ENCODE assay signal across 8 cellular contexts in the genomic region with DNA sequence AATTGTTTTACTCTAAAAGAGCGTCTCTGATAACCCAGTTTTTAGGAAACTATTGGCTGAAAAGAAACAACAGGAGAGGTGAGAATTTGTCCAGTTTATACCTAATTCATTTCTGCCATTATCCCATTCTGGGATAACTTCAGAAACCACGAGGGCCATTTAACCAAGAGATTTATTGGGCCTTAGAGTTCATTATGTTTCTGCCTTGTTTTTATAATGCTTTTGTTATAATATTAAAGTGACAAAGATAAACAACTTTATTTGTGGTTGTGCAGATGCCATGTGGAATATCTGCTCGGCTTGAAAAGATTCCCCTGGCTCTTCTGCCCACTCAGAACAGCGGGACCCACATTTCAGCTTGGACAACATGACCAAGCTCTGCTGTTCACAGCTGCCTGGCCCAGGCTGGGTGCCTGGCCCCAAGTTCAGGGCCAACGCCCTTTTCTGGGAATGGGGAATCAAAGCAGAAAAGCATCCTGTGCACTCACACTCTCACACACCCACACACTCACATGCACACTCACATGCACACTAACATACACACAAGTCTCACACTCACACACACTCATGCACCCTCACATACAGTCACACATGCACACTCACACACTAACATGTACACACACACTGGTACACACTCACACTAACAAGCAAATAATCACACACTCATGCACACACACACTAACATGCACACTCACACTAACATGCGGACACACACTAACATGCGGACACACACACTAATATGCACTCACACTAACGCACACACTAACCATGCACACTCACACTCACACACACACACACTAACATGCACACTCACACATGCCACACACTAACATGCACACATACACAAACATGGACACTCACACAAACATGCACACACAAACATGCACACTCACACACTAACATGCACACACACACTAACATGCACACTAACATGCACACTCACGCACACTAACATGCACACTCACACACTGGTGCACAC.
DNase-seq lines count a peak whose midpoint lies in the region; ATAC-seq, FAIRE-seq and TF ChIP-seq lines count a peak whose summit lies in the region.

No MANE protein-coding gene starts in this region.

- in situ Hi-C loops in GM12878 (cut with MboI): no loop called here

- peaks cover 0 to 51% (median 17%) of the 10 kb centered on the region in 9 donors for H3K4me1 ChIP-seq in heart right ventricle
- H3K4me1 ChIP-seq in GM12878 (ENCODE audit: control insufficient read depth, insufficient read depth, low read length): peaks cover 27% of the 10 kb centered on the region
- H3K4me1 ChIP-seq in mucosa of rectum (ENCODE audit: control insufficient read depth in 2 of 2, insufficient read depth in 2 of 2, low read length in 2 of 2): peaks cover 12 to 38% of the 10 kb centered on the region in 2 donors

- SMC1A ChIA-PET in GM12878 (lab: Charles Lee; ENCODE audit: uncharacterized antibody, unreplicated experiment): interaction anchor here (0.7 to 1.9 kb wide), 22 partner anchors 10 to 176 kb away, joined by 3 to 11 read pairs (median 4); no protein-coding TSS in a partner anchor

- H3K9me3 ChIP-seq in heart right ventricle: no peaks in the 10 kb centered on the region
- no peaks in the 10 kb centered on the region for H3K9me3 ChIP-seq in GM12878 (replicated peaks; ENCODE audit: control insufficient read depth, insufficient read depth, low read length)
- no peaks in the 10 kb centered on the region for H3K9me3 ChIP-seq in mucosa of rectum (ENCODE audit: control insufficient read depth in 2 of 2, low read length in 2 of 2)

- no peak overlapping the region for H2AFZ ChIP-seq in GM12878 (ENCODE audit: control insufficient read depth, low read depth, low read length)

- H3K4me3 ChIP-seq in heart right ventricle (no peak overlapping the region), GM12878 (no peak overlapping the region), mucosa of rectum (ENCODE audit: low read length in 2 of 2) (no peak overlapping the region)

- H3K4me2 ChIP-seq in GM12878 (ENCODE audit: control insufficient read depth, insufficient read depth): no peak overlapping the region

- ATAC-seq in heart right ventricle (peak in 1 of 8 donors; percentile 35), Right ventricle myocardium inferior (no peak), GM12878 (no peak)

- H3K27me3 ChIP-seq in heart right ventricle (no peaks in the 10 kb centered on the region), GM12878 (replicated peaks in 1 of 2; ENCODE audit: control insufficient read depth in 2 of 2, insufficient read depth in 2 of 2, low read length in 1 of 2) (no peaks in the 10 kb centered on the region), mucosa of rectum (ENCODE audit: control insufficient read depth in 2 of 2, insufficient read depth in 2 of 2, low read length in 2 of 2) (no peaks in the 10 kb centered on the region)

- TF ChIP-seq RAD21 in GM12878 (IDR thresholded peaks at IDR 0.05; ENCODE audit: insufficient read depth, low read depth, low read length): no peak

- 78 to 85% methylated on average over 9 of the region's 9 CpGs for WGBS in heart right ventricle, 2 donors
- 97% methylated on average over 9 of the region's 9 CpGs for WGBS in GM12878 (ENCODE audit: insufficient coverage, insufficient replicate concordance, low lambda C conversion rate, missing lambda C conversion rate)

- no peak for TF ChIP-seq EP300 in GM12878 (IDR thresholded peaks at IDR 0.05; ENCODE audit: borderline replicate concordance in 1 of 2, control insufficient read depth in 1 of 2, low read depth in 2 of 2, low read length in 2 of 2)

- CTCF ChIA-PET in GM12878 (lab: Yijun Ruan, JAX): interaction anchor here (1.0 to 1.6 kb wide), 4 partner anchors 48 to 177 kb away, joined by 3 to 7 read pairs (median 4); no protein-coding TSS in a partner anchor

- H3K9ac ChIP-seq in GM12878 (ENCODE audit: control insufficient read depth, insufficient read depth, low read length) (no peak overlapping the region), mucosa of rectum (ENCODE audit: low read depth in 1 of 2, low read length in 2 of 2) (peak overlapping the region in 1 of 2 donors; percentile 27)

- DNase-seq in heart right ventricle: no peak
- no peak for DNase-seq in Right ventricle myocardium inferior (ENCODE audit: missing footprints)
- DNase-seq in GM12878 (ENCODE audit: low read depth, low spot score): no peak
- peak; percentile 28 for DNase-seq in urothelium cell line (ENCODE audit: low spot score)
- no peak for DNase-seq in NCI-H2107 treated with DMSO at 0.1 percent for 48 hours (lab: John Stamatoyannopoulos, UW; ENCODE audit: unreplicated experiment)
- no peak for DNase-seq in UCSD-AML1 (lab: John Stamatoyannopoulos, UW; ENCODE audit: unreplicated experiment)
- DNase-seq in AG08396 (ENCODE audit: low spot score): no peak

- FAIRE-seq in GM12878 (lab: Jason Lieb, UNC) (no peak), urothelium cell line (lab: Jason Lieb, UNC) (peak; percentile 96)

- POLR2A ChIA-PET in GM12878 (lab: Charles Lee): interaction anchor here (0.6 to 2.0 kb wide), 7 partner anchors 11 to 1917 kb away, joined by 3 to 12 read pairs (median 4); a partner anchor contains a TSS

- peak; percentile 49; the same call in 1 of the 2 replicates for TF ChIP-seq POLR2A in GM12878 (IDR thresholded peaks at IDR 0.05; ENCODE audit: low read depth, low read length)

- no peaks in the 10 kb centered on the region for H3K36me3 ChIP-seq in heart right ventricle
- H3K36me3 ChIP-seq in GM12878 (ENCODE audit: control insufficient read depth in 2 of 2, insufficient read depth in 2 of 2, low read length in 1 of 2): peaks cover 2 to 15% of the 10 kb centered on the region in 2 experiments; a peak in 1 of 4 replicates
- H3K36me3 ChIP-seq in mucosa of rectum (ENCODE audit: control insufficient read depth in 2 of 2, insufficient read depth in 2 of 2, low read length in 2 of 2): no peaks in the 10 kb centered on the region

- peaks cover 12% of the 10 kb centered on the region for H3K79me2 ChIP-seq in GM12878 (ENCODE audit: control insufficient read depth, insufficient read depth, low read length)

- TF ChIP-seq CTCF in heart right ventricle (IDR thresholded peaks at IDR 0.05): no peak
- TF ChIP-seq CTCF in GM12878 (IDR thresholded peaks at IDR 0.05 in 2 of 3, conservative IDR thresholded peaks at IDR 0.05 in 1 of 3; ENCODE audit: control insufficient read depth in 2 of 3, extremely low read depth in 1 of 3, insufficient read depth in 1 of 3, low read depth in 3 of 3, low read length in 3 of 3): no peak

- H3K27ac ChIP-seq in heart right ventricle: peak overlapping the region in 7 of 10 donors; percentile 3 to 71 (median 57)
- H3K27ac ChIP-seq in GM12878 (ENCODE audit: control insufficient read depth, insufficient read depth): peak overlapping the region; percentile 16; the same call in 1 of the 2 replicates
- peak overlapping the region; percentile 46 to 77 for H3K27ac ChIP-seq in mucosa of rectum (ENCODE audit: low read depth in 2 of 2, low read length in 2 of 2)

- BruUV-seq in GM12878 (replicated peaks; lab: Mats Ljungman, UMichigan): no TSS peak

- RAD21 ChIA-PET in GM12878 (lab: Charles Lee; ENCODE audit: unreplicated experiment): interaction anchor here (1.0 to 2.6 kb wide), 18 partner anchors 12 to 197 kb away, joined by 3 to 14 read pairs (median 4); a partner anchor contains a TSS

- intact Hi-C loops in heart right ventricle (cut with DNase I) (loop anchor here in 5 of 10 donors (5.0 to 10.0 kb wide), 4 partner anchors 33 to 87 kb away; a partner anchor contains a TSS), Right ventricle myocardium inferior (cut with DNase I) (no loop called here), GM12878 (cut with micrococcal nuclease; ENCODE audit: unreplicated experiment) (no loop called here)

- H4K20me1 ChIP-seq in GM12878 (ENCODE audit: control insufficient read depth, insufficient read depth): no peaks in the 10 kb centered on the region

TF ChIP-seq in GM12878, 131 proteins besides CTCF, POLR2A, EP300 and RAD21 (continues in another document):
- no peak for TF ChIP-seq RB1 (IDR thresholded peaks at IDR 0.05; ENCODE audit: borderline replicate concordance)
- TF ChIP-seq, protein P1, sequence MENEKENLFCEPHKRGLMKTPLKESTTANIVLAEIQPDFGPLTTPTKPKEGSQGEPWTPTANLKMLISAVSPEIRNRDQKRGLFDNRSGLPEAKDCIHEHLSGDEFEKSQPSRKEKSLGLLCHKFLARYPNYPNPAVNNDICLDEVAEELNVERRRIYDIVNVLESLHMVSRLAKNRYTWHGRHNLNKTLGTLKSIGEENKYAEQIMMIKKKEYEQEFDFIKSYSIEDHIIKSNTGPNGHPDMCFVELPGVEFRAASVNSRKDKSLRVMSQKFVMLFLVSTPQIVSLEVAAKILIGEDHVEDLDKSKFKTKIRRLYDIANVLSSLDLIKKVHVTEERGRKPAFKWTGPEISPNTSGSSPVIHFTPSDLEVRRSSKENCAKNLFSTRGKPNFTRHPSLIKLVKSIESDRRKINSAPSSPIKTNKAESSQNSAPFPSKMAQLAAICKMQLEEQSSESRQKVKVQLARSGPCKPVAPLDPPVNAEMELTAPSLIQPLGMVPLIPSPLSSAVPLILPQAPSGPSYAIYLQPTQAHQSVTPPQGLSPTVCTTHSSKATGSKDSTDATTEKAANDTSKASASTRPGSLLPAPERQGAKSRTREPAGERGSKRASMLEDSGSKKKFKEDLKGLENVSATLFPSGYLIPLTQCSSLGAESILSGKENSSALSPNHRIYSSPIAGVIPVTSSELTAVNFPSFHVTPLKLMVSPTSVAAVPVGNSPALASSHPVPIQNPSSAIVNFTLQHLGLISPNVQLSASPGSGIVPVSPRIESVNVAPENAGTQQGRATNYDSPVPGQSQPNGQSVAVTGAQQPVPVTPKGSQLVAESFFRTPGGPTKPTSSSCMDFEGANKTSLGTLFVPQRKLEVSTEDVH (IDR thresholded peaks at IDR 0.05; ENCODE audit: low read depth, partially characterized antibody): no peak
- TF ChIP-seq TCF7 (IDR thresholded peaks at IDR 0.05; ENCODE audit: borderline replicate concordance): no peak
